30 cellular contexts compared by ENCODE assay signal in the genomic region with DNA sequence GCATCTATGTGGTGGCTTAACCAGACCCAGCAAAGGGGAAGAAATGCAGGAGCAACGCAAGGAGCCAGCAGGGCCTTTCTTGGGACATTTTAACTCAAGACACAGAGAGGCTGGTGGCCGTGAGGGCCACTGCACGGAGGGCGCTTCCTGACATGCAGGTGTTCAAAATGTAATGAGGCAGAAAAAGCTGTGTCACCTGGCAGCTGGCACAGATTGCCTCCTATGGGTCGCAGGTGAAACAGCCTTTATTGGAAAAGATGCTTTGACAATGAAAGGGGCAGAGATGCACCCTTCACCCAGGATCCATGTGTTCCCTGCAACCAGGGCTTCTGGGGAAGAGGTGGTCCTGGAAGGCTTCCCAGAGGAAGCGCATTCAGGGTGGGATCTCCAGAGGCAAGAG.
A peak's percentile ranks its signal among the peaks of the same experiment; 100 is the strongest.
DNase-seq lines count a peak whose midpoint lies in the region; ATAC-seq, FAIRE-seq and TF ChIP-seq lines count a peak whose summit lies in the region.
"Had no signal": no experiment of that assay in that cellular context is flagged by ENCODE, and none has a peak within 500 bp of the region (broad histone marks: within the 10 kb centered on the region; RNA-seq: fewer than 3 reads in every experiment).

No MANE protein-coding gene starts in this region.

- RAD21 ChIA-PET in GM12878 (lab: Charles Lee; ENCODE audit: unreplicated experiment), result interaction anchor here (2.3 kb wide), 1 partner anchor 216 kb away, joined by 7 read pairs; no protein-coding TSS in a partner anchor

- peak overlapping the region in 2 of 11 experiments; percentile 11 to 34; a peak in 2 of 22 replicates for H3K9ac ChIP-seq in BLaER1 treated with 17β-estradiol and CSF1 and Interleukin-3, amounts not matched to agents 10 nM and 100 nM
- H3K9ac ChIP-seq in GM12878 (ENCODE audit: control insufficient read depth, insufficient read depth, low read length), result no peak overlapping the region

- peak; percentile 65 for DNase-seq in NCI-H510A (lab: John Stamatoyannopoulos, UW)
- DNase-seq in GM12878 (ENCODE audit: low read depth, low spot score), result no peak
- DNase-seq in erythroblast (lab: John Stamatoyannopoulos, UW), result no peak
- no peak for DNase-seq in effector memory CD4-positive, alpha-beta T cell
- DNase-seq in activated naive CD8-positive, alpha-beta T cell treated with anti-CD3 and anti-CD28 coated beads, Interleukin-2, amount 50 U/mL, for 24 hours, result no peak
- DNase-seq: ACHN; activated CD4-positive, alpha-beta memory T cell treated with anti-CD3 and anti-CD28 coated beads for 36 hours; activated CD4-positive, CD25-positive, alpha-beta regulatory T cell treated with anti-CD3 and anti-CD28 coated beads, Interleukin-2, amount 50 U/mL, for 72 hours; activated CD8-positive, alpha-beta memory T cell treated with anti-CD3 and anti-CD28 coated beads, Interleukin-2, amount 50 U/mL, for 4 hours; activated naive CD4-positive, alpha-beta T cell treated with anti-CD3 and anti-CD28 coated beads, Interleukin-2, amount 50 U/mL, for 16 hours; anterior cingulate cortex; C1 segment of cervical spinal cord; Caco-2; effector CD8-positive, alpha-beta T cell; foreskin fibroblast; mesendoderm; NCI-H146; NCI-H526 treated with DMSO at 0.1 percent for 48 hours; posterior cingulate gyrus; right cardiac atrium; stimulated activated CD4-positive, alpha-beta T cell treated with anti-CD3 and anti-CD28 coated beads, Interleukin-2, amount 100 ng/mL, for 24 hours; T-helper 1 cell had no signal

- ATAC-seq in GM12878 (peak; percentile 24), GM18907 (IDR thresholded peaks at IDR 0.05; ENCODE audit: unreplicated experiment) (no peak)
- no peak for ATAC-seq in activated naive CD8-positive, alpha-beta T cell treated with anti-CD3 and anti-CD28 coated beads, Interleukin-2, amount 50 U/mL, for 24 hours
- ATAC-seq: esophagus mucosa, right cardiac atrium had no signal

- H3K4me1 ChIP-seq in BLaER1 treated with 17β-estradiol and CSF1 and Interleukin-3, amounts not matched to agents 10 nM and 100 nM, result peaks cover 22 to 74% (median 60%) of the 10 kb centered on the region in 10 experiments
- peaks cover 13% of the 10 kb centered on the region for H3K4me1 ChIP-seq in GM12878 (ENCODE audit: control insufficient read depth, insufficient read depth, low read length)
- no peaks in the 10 kb centered on the region for H3K4me1 ChIP-seq in effector memory CD4-positive, alpha-beta T cell (ENCODE audit: control insufficient read depth, insufficient read depth, low read length, poor library complexity, severe bottlenecking)
- H3K4me1 ChIP-seq: Caco-2, suprapubic skin had no signal

- CTCF ChIA-PET in GM12878 (lab: Yijun Ruan, JAX), result interaction anchor here (0.9 to 2.9 kb wide), 4 partner anchors 14 to 195 kb away, joined by 3 to 7 read pairs (median 3); no protein-coding TSS in a partner anchor

- H3K9me3 Mint-ChIP-seq in activated naive CD8-positive, alpha-beta T cell treated with anti-CD3 and anti-CD28 coated beads, Interleukin-2, amount 50 U/mL, for 24 hours, result no peaks in the 10 kb centered on the region
- H3K9me3 Mint-ChIP-seq: activated CD4-positive, alpha-beta memory T cell treated with anti-CD3 and anti-CD28 coated beads for 36 hours had no signal

- H3K4me3 Mint-ChIP-seq in activated naive CD8-positive, alpha-beta T cell treated with anti-CD3 and anti-CD28 coated beads, Interleukin-2, amount 50 U/mL, for 24 hours, result no peak overlapping the region
- H3K4me3 Mint-ChIP-seq: activated CD4-positive, alpha-beta memory T cell treated with anti-CD3 and anti-CD28 coated beads for 36 hours had no signal

- intact Hi-C loops in GM12878 (cut with micrococcal nuclease; ENCODE audit: unreplicated experiment), result no loop called here

- H3K4me1 Mint-ChIP-seq in activated naive CD8-positive, alpha-beta T cell treated with anti-CD3 and anti-CD28 coated beads, Interleukin-2, amount 50 U/mL, for 24 hours, result peaks cover 4% of the 10 kb centered on the region

- POLR2A ChIA-PET in GM12878 (lab: Charles Lee), result no interaction called here

- peak; percentile 19; the same call in 1 of the 2 replicates for TF ChIP-seq CTCF in GM12874 (IDR thresholded peaks at IDR 0.05; ENCODE audit: insufficient read depth, low read depth, low read length)
- 0 out of 6 replicates have a peak, but pooled peaks of 2 of the 3 experiments have one; percentile 8 to 13 for TF ChIP-seq CTCF in GM12878 (IDR thresholded peaks at IDR 0.05 in 2 of 3, conservative IDR thresholded peaks at IDR 0.05 in 1 of 3; ENCODE audit: control insufficient read depth in 2 of 3, extremely low read depth in 1 of 3, insufficient read depth in 1 of 3, low read depth in 3 of 3, low read length in 3 of 3)

- TF ChIP-seq POLR2A in GM12878 (IDR thresholded peaks at IDR 0.05; ENCODE audit: low read depth, low read length) (no peak), erythroblast (IDR thresholded peaks at IDR 0.05; ENCODE audit: low read length) (no peak)

- no peak overlapping the region for H3K4me3 ChIP-seq in BLaER1 treated with 17β-estradiol and CSF1 and Interleukin-3, amounts not matched to agents 10 nM and 100 nM
- H3K4me3 ChIP-seq in GM12878, result no peak overlapping the region
- H3K4me3 ChIP-seq in effector memory CD4-positive, alpha-beta T cell (ENCODE audit: insufficient read depth, low read depth, low read length, poor library complexity, severe bottlenecking), result no peak overlapping the region
- H3K4me3 ChIP-seq: suprapubic skin had no signal

- peaks cover 2% of the 10 kb centered on the region for H3K36me3 Mint-ChIP-seq in activated naive CD8-positive, alpha-beta T cell treated with anti-CD3 and anti-CD28 coated beads, Interleukin-2, amount 50 U/mL, for 24 hours (ENCODE audit: low read depth)
- H3K36me3 Mint-ChIP-seq: activated CD4-positive, alpha-beta memory T cell treated with anti-CD3 and anti-CD28 coated beads for 36 hours had no signal

- no peak overlapping the region for H2AFZ ChIP-seq in GM12878 (ENCODE audit: control insufficient read depth, low read depth, low read length)

- no peak for FAIRE-seq in GM12878 (lab: Jason Lieb, UNC)
- FAIRE-seq: bronchial epithelial cell, colon had no signal

- H3K27ac ChIP-seq in BLaER1 treated with 17β-estradiol and CSF1 and Interleukin-3, amounts not matched to agents 10 nM and 100 nM, result peak overlapping the region in 7 of 11 experiments; percentile 53 to 69 (median 59); a peak in 11 of 22 replicates
- no peak overlapping the region for H3K27ac ChIP-seq in GM12878 (ENCODE audit: control insufficient read depth, insufficient read depth)
- H3K27ac ChIP-seq in effector memory CD4-positive, alpha-beta T cell (ENCODE audit: insufficient read depth, low read length, poor library complexity, severe bottlenecking), result no peak overlapping the region
- H3K27ac ChIP-seq: RWPE1, suprapubic skin had no signal

- 23% methylated on average over 6 of the region's 6 CpGs for WGBS in GM12878 (ENCODE audit: insufficient coverage, insufficient replicate concordance, low lambda C conversion rate, missing lambda C conversion rate)

- no peak for TF ChIP-seq EP300 in GM12878 (IDR thresholded peaks at IDR 0.05; ENCODE audit: borderline replicate concordance in 1 of 2, control insufficient read depth in 1 of 2, low read depth in 2 of 2, low read length in 2 of 2)

- peaks cover 0 to 81% (median 47%) of the 10 kb centered on the region in 11 experiments; a peak in 16 of 22 replicates for H3K36me3 ChIP-seq in BLaER1 treated with 17β-estradiol and CSF1 and Interleukin-3, amounts not matched to agents 10 nM and 100 nM
- H3K36me3 ChIP-seq in GM12878 (ENCODE audit: control insufficient read depth in 2 of 2, insufficient read depth in 2 of 2, low read length in 1 of 2), result 0 out of 4 replicates have a peak, but pooled peaks cover 0 to 1% of the 10 kb centered on the region in 2 experiments
- H3K36me3 ChIP-seq in effector memory CD4-positive, alpha-beta T cell (ENCODE audit: control insufficient read depth, insufficient read depth, low read length), result peaks cover 5% of the 10 kb centered on the region
- H3K36me3 ChIP-seq: suprapubic skin had no signal

- SMC1A ChIA-PET in GM12878 (lab: Charles Lee; ENCODE audit: uncharacterized antibody, unreplicated experiment), result interaction anchor here (1.1 to 2.0 kb wide), 4 partner anchors 13 to 115 kb away, joined by 3 to 4 read pairs (median 4); no protein-coding TSS in a partner anchor

- H4K20me1 ChIP-seq in BLaER1 treated with 17β-estradiol and CSF1 and Interleukin-3, amounts not matched to agents 10 nM and 100 nM, result peaks cover 0 to 51% (median 21%) of the 10 kb centered on the region in 11 experiments; a peak in 13 of 22 replicates
- no peaks in the 10 kb centered on the region for H4K20me1 ChIP-seq in GM12878 (ENCODE audit: control insufficient read depth, insufficient read depth)

- H3K27ac Mint-ChIP-seq in activated naive CD8-positive, alpha-beta T cell treated with anti-CD3 and anti-CD28 coated beads, Interleukin-2, amount 50 U/mL, for 24 hours, result no peak overlapping the region
- H3K27ac Mint-ChIP-seq: activated CD4-positive, alpha-beta memory T cell treated with anti-CD3 and anti-CD28 coated beads for 36 hours had no signal

- H3K27me3 ChIP-seq in BLaER1 treated with 17β-estradiol and CSF1 and Interleukin-3, amounts not matched to agents 10 nM and 100 nM, result no peaks in the 10 kb centered on the region
- no peaks in the 10 kb centered on the region for H3K27me3 ChIP-seq in GM12878 (replicated peaks in 1 of 2; ENCODE audit: control insufficient read depth in 2 of 2, insufficient read depth in 2 of 2, low read length in 1 of 2)
- H3K27me3 ChIP-seq in effector memory CD4-positive, alpha-beta T cell (replicated peaks; ENCODE audit: control insufficient read depth, insufficient read depth, low read length, poor library complexity, severe bottlenecking), result no peaks in the 10 kb centered on the region
- H3K27me3 ChIP-seq: suprapubic skin had no signal

- no peaks in the 10 kb centered on the region for H3K79me2 ChIP-seq in GM12878 (ENCODE audit: control insufficient read depth, insufficient read depth, low read length)

- peak overlapping the region; percentile 54 to 85 (median 75); a peak in 21 of 22 replicates for H3K4me2 ChIP-seq in BLaER1 treated with 17β-estradiol and CSF1 and Interleukin-3, amounts not matched to agents 10 nM and 100 nM
- no peak overlapping the region for H3K4me2 ChIP-seq in GM12878 (ENCODE audit: control insufficient read depth, insufficient read depth)

- TF ChIP-seq RAD21 in GM12878 (IDR thresholded peaks at IDR 0.05; ENCODE audit: insufficient read depth, low read depth, low read length), result peak; percentile 45

- H3K27me3 Mint-ChIP-seq in activated naive CD8-positive, alpha-beta T cell treated with anti-CD3 and anti-CD28 coated beads, Interleukin-2, amount 50 U/mL, for 24 hours, result no peaks in the 10 kb centered on the region
- H3K27me3 Mint-ChIP-seq: activated CD4-positive, alpha-beta memory T cell treated with anti-CD3 and anti-CD28 coated beads for 36 hours had no signal

- no TSS peak for BruUV-seq in GM12878 (replicated peaks; lab: Mats Ljungman, UMichigan)

- peaks cover 0 to 3% (median 0%) of the 10 kb centered on the region in 11 experiments; a peak in 1 of 22 replicates for H3K9me3 ChIP-seq in BLaER1 treated with 17β-estradiol and CSF1 and Interleukin-3, amounts not matched to agents 10 nM and 100 nM (replicated peaks in 1 of 11)
- H3K9me3 ChIP-seq in GM12878 (replicated peaks; ENCODE audit: control insufficient read depth, insufficient read depth, low read length), result no peaks in the 10 kb centered on the region
- no peaks in the 10 kb centered on the region for H3K9me3 ChIP-seq in effector memory CD4-positive, alpha-beta T cell (ENCODE audit: control insufficient read depth, low read length)
- H3K9me3 ChIP-seq: Caco-2, suprapubic skin had no signal

- in situ Hi-C loops in GM12878 (cut with MboI), result no loop called here

Comparison
In these comparisons a context has a peak if more than half of its experiments do, and no peak if none do; other contexts are left out.
1. H3K27ac ChIP-seq: peak in BLaER1 treated with 17β-estradiol and CSF1 and Interleukin-3, amounts not matched to agents 10 nM and 100 nM (7 of 11); none in GM12878 (single experiment) and effector memory CD4-positive, alpha-beta T cell (single experiment).